18 cellular contexts compared by ENCODE assay signal in genomic region chr1:65469126-65469888, GRCh38. TPM values are rescaled to one million over a fixed set of nuclear protein-coding genes. Genes with fewer than 3 reads are reported as not detected.
DNase-seq lines count a peak whose midpoint lies in the region; ATAC-seq, FAIRE-seq and TF ChIP-seq lines count a peak whose summit lies in the region.
"Had no signal": no experiment of that assay in that cellular context is flagged by ENCODE, and none has a peak within 500 bp of the region (broad histone marks: within the 10 kb centered on the region; RNA-seq: fewer than 3 reads in every experiment).

No MANE protein-coding gene starts in this region.

- no peak overlapping the region for H3K27ac Mint-ChIP-seq in Caco-2 (ENCODE audit: unreplicated experiment)
- H3K27ac Mint-ChIP-seq: activated CD4-positive, alpha-beta memory T cell treated with anti-CD3 and anti-CD28 coated beads for 36 hours; activated naive CD8-positive, alpha-beta T cell; endodermal cell had no signal

- H4K20me1 ChIP-seq in endothelial cell of umbilical vein (replicated peaks; ENCODE audit: control insufficient read depth, extremely low read depth, insufficient read depth, low read length) = no peaks in the 10 kb centered on the region

- no peaks in the 10 kb centered on the region for H3K9me3 ChIP-seq in endothelial cell of umbilical vein (replicated peaks; ENCODE audit: control insufficient read depth, insufficient read depth, low read length)
- H3K9me3 ChIP-seq in pancreas = no peaks in the 10 kb centered on the region
- H3K9me3 ChIP-seq in Caco-2 = no peaks in the 10 kb centered on the region
- H3K9me3 ChIP-seq: BE2C, ovary, thoracic aorta had no signal

- H3K36me3 Mint-ChIP-seq in Caco-2 (ENCODE audit: insufficient read depth, unreplicated experiment) = no peaks in the 10 kb centered on the region

- intact Hi-C loops in endothelial cell of umbilical vein (cut with micrococcal nuclease) (no loop called here), pancreas (cut with DNase I) (no loop called here), Caco-2 (cut with micrococcal nuclease; ENCODE audit: unreplicated experiment) (loop anchor here (5.0 kb wide), 1 partner anchor 47 kb away; the partner anchor contains the start of genes LEPR and LEPROT)

- DNase-seq in H4 (ENCODE audit: low spot score) = peak; percentile 10
- DNase-seq in OCI-M1 (lab: John Stamatoyannopoulos, UW) = peak; percentile 58
- peak; percentile 49 for DNase-seq in endothelial cell of umbilical vein (ENCODE audit: low read depth, low spot score)
- DNase-seq in pancreas = no peak
- no peak for DNase-seq in stimulated activated CD4-positive, alpha-beta T cell treated with anti-CD3 and anti-CD28 coated beads, Interleukin-1b, Interleukin-23, amount 100 ng/mL, for 48 hours
- DNase-seq in Caco-2 = no peak
- DNase-seq: activated CD4-positive, alpha-beta memory T cell treated with anti-CD3 and anti-CD28 coated beads for 36 hours; activated T-cell treated with anti-CD3 and anti-CD28 coated beads, Interleukin-2, amount 50 U/mL, for 1 hour; BE2C; endodermal cell; left colon; ovary had no signal

- ATAC-seq in pancreas (peak in 3 of 4 donors; percentile 30 to 46 (median 36)), HG02610 (IDR thresholded peaks at IDR 0.05; ENCODE audit: unreplicated experiment) (no peak), HG03045 (IDR thresholded peaks at IDR 0.05; ENCODE audit: unreplicated experiment) (no peak)
- ATAC-seq: left colon had no signal

- H3K27me3 ChIP-seq in endothelial cell of umbilical vein (ENCODE audit: control insufficient read depth in 2 of 2, insufficient read depth in 2 of 2, low read length in 2 of 2) = no peaks in the 10 kb centered on the region
- no peaks in the 10 kb centered on the region for H3K27me3 ChIP-seq in pancreas
- H3K27me3 ChIP-seq in Caco-2 (replicated peaks; ENCODE audit: control insufficient read depth, insufficient read depth, low read length) = no peaks in the 10 kb centered on the region
- H3K27me3 ChIP-seq: BE2C, ovary had no signal

- dilution Hi-C loops in endothelial cell of umbilical vein (cut with MboI; ENCODE audit: extremely low pct_ligation_motif_present, low sequenced_read_pairs) = no loop called here

- no peaks in the 10 kb centered on the region for H3K9me1 ChIP-seq in endothelial cell of umbilical vein (replicated peaks; ENCODE audit: control insufficient read depth, extremely low read depth, insufficient read depth, low read length)

- TF ChIP-seq POLR2A in endothelial cell of umbilical vein (IDR thresholded peaks at IDR 0.05; ENCODE audit: low read depth, low read length) = no peak

- H3K36me3 ChIP-seq in endothelial cell of umbilical vein (ENCODE audit: control insufficient read depth in 2 of 2, extremely low read depth in 1 of 2, insufficient read depth in 2 of 2, low read length in 2 of 2) (no peaks in the 10 kb centered on the region), pancreas (no peaks in the 10 kb centered on the region), Caco-2 (ENCODE audit: control insufficient read depth, insufficient read depth, low read length) (no peaks in the 10 kb centered on the region)
- H3K36me3 ChIP-seq: BE2C, ovary, thoracic aorta had no signal

- WGBS in pancreas, 2 donors = 54 to 92% methylated on average over 4 of the region's 4 CpGs

- TF ChIP-seq CTCF in endothelial cell of umbilical vein (IDR thresholded peaks at IDR 0.05; ENCODE audit: extremely low read depth in 1 of 2, insufficient read depth in 1 of 2, low read depth in 1 of 2, low read length in 2 of 2) (no peak), pancreas (IDR thresholded peaks at IDR 0.05) (no peak), Caco-2 (IDR thresholded peaks at IDR 0.05; ENCODE audit: insufficient read depth in 1 of 2, low read depth in 1 of 2, low read length in 1 of 2, severe bottlenecking in 1 of 2, unreplicated experiment in 1 of 2) (no peak)

- POLR2A ChIA-PET in endothelial cell of umbilical vein (lab: Charles Lee) = interaction anchor here (1.6 kb wide), 1 partner anchor 49 kb away, joined by 5 read pairs; the partner anchor contains the start of genes LEPR and LEPROT
- POLR2A ChIA-PET in Caco-2 (lab: Charles Lee) = no interaction called here

- CTCF ChIA-PET in endothelial cell of umbilical vein (lab: Charles Lee) (interaction anchor here (0.7 to 3.9 kb wide), 6 partner anchors 9 to 282 kb away, joined by 3 to 29 read pairs (median 6); no protein-coding TSS in a partner anchor), Caco-2 (lab: Charles Lee) (no interaction called here)

- H3K4me2 ChIP-seq in endothelial cell of umbilical vein (ENCODE audit: insufficient read depth, low read length) = no peak overlapping the region

- no peaks in the 10 kb centered on the region for H3K79me2 ChIP-seq in endothelial cell of umbilical vein (ENCODE audit: control insufficient read depth, insufficient read depth, low read length)

- no peak overlapping the region for H3K4me3 ChIP-seq in endothelial cell of umbilical vein (replicated peaks in 1 of 3; ENCODE audit: insufficient read depth in 1 of 3, low read depth in 1 of 3, low read length in 3 of 3)
- no peak overlapping the region for H3K4me3 ChIP-seq in pancreas
- H3K4me3 ChIP-seq in Caco-2 (ENCODE audit: low read depth, low read length) = no peak overlapping the region
- H3K4me3 ChIP-seq: ovary, thoracic aorta had no signal

- H3K4me1 ChIP-seq in endothelial cell of umbilical vein (ENCODE audit: control insufficient read depth, extremely low read depth, insufficient read depth, low read length) (peaks cover 6% of the 10 kb centered on the region), pancreas (peaks cover 0 to 16% (median 9%) of the 10 kb centered on the region in 3 donors), Caco-2 (peaks cover 42% of the 10 kb centered on the region)
- H3K4me1 ChIP-seq: BE2C had no signal

- no peak overlapping the region for H3K9ac ChIP-seq in endothelial cell of umbilical vein (replicated peaks; ENCODE audit: extremely low read depth, insufficient read depth, low read length)

- peak; percentile 44 for FAIRE-seq in endothelial cell of umbilical vein (lab: Jason Lieb, UNC)
- no peak for FAIRE-seq in pancreas (lab: Jason Lieb, UNC)
- FAIRE-seq: H54, RCC 7860 had no signal

- peak overlapping the region; percentile 26 for H3K27ac ChIP-seq in endothelial cell of umbilical vein (ENCODE audit: insufficient read depth, low read depth, low read length)
- no peak overlapping the region for H3K27ac ChIP-seq in pancreas
- H3K27ac ChIP-seq: thoracic aorta had no signal

- H3K27me3 Mint-ChIP-seq in Caco-2 (ENCODE audit: insufficient read depth, unreplicated experiment) = no peaks in the 10 kb centered on the region
- H3K27me3 Mint-ChIP-seq: activated CD4-positive, alpha-beta memory T cell treated with anti-CD3 and anti-CD28 coated beads for 36 hours; activated naive CD8-positive, alpha-beta T cell had no signal

- peak overlapping the region; percentile 2 for H2AFZ ChIP-seq in endothelial cell of umbilical vein (ENCODE audit: low read depth, low read length)

- no peak overlapping the region for H3K4me3 Mint-ChIP-seq in Caco-2 (ENCODE audit: unreplicated experiment)
- H3K4me3 Mint-ChIP-seq: activated CD4-positive, alpha-beta memory T cell treated with anti-CD3 and anti-CD28 coated beads for 36 hours; activated naive CD8-positive, alpha-beta T cell; endodermal cell had no signal

- H3K4me1 Mint-ChIP-seq in Caco-2 (ENCODE audit: low read depth, unreplicated experiment) = peaks cover 14% of the 10 kb centered on the region

- no peaks in the 10 kb centered on the region for H3K9me3 Mint-ChIP-seq in Caco-2 (ENCODE audit: unreplicated experiment)

- no TSS peak for BruUV-seq in endothelial cell of umbilical vein (replicated peaks; lab: Mats Ljungman, UMichigan)
- BruUV-seq in Caco-2 (replicated peaks; lab: Mats Ljungman, UMichigan) = no TSS peak

TF ChIP-seq in endothelial cell of umbilical vein, 7 proteins besides CTCF, POLR2A, EP300 and RAD21 (continues in another document):
- TF ChIP-seq FOS (IDR thresholded peaks at IDR 0.05; ENCODE audit: borderline replicate concordance, insufficient read depth, low read length) (no peak), GATA2 (IDR thresholded peaks at IDR 0.05; ENCODE audit: insufficient read depth, insufficient read length, low read depth, low read length) (no peak), POLR2AphosphoS5 (IDR thresholded peaks at IDR 0.05; ENCODE audit: insufficient read depth, low read depth, low read length) (no peak), MYC (IDR thresholded peaks at IDR 0.05; ENCODE audit: low read depth, low read length) (no peak), JUN (IDR thresholded peaks at IDR 0.05; ENCODE audit: borderline replicate concordance, insufficient read depth, insufficient read length, low read depth) (no peak), MAX (IDR thresholded peaks at IDR 0.05; ENCODE audit: insufficient read depth, insufficient read length) (no peak)

RNA-seq across cellular contexts. Expression of gene LEPR, which starts 48.8 kb away (rescaled TPM):
- 1.9 and 2.4 TPM in 2 replicates for total RNA-seq in H4 (2014; rRNA removed; shearing (Covaris generic))
- total RNA-seq in endothelial cell of umbilical vein = 10.8 and 18.7 TPM in 2 replicates
- 8.8 and 11.1 TPM in 2 replicates for polyA plus RNA-seq in endothelial cell of umbilical vein
- 5.7 and 7.9 TPM in 2 replicates for polyA plus RNA-seq in endothelial cell of umbilical vein (2011; cell fraction: cytosol; rRNA removed)
- polyA plus RNA-seq in endothelial cell of umbilical vein (2011; cell fraction: nucleus; rRNA removed) = 9.0 and 9.2 TPM in 2 replicates
- 5.4 and 7.1 TPM in 2 replicates for polyA plus RNA-seq in endothelial cell of umbilical vein (2012)
- polyA minus RNA-seq in endothelial cell of umbilical vein = 34.1 and 36.7 TPM in 2 replicates
- polyA minus RNA-seq in endothelial cell of umbilical vein (2011; cell fraction: cytosol; rRNA and poly(A)+ RNA removed) = 0.61 TPM
- 13.3 and 15.2 TPM in 2 replicates for polyA minus RNA-seq in endothelial cell of umbilical vein (2011; cell fraction: nucleus; rRNA and poly(A)+ RNA removed)
- total RNA-seq in pancreas = 1 to 10 TPM; 1.3 to 5.1 (median 2.6) TPM
- polyA plus RNA-seq in pancreas = 1 to 10 TPM in 1 of 2 donors, under 1 TPM in 1; 0.95 to 4.4 TPM
- total RNA-seq in Caco-2 (2022) = 1.5 and 1.9 TPM in 2 replicates

RNA-seq across cellular contexts. Expression of gene LEPROT, which starts 48.8 kb away (rescaled TPM):
- 32.8 and 43.4 TPM in 2 replicates for total RNA-seq in H4 (2014; rRNA removed; shearing (Covaris generic))
- total RNA-seq in endothelial cell of umbilical vein (71.7 and 80.6 TPM in 2 replicates), pancreas (10 to 100 TPM; 25.4 to 45.5 (median 36.0) TPM), Caco-2 (2022) (32.9 and 37.6 TPM in 2 replicates)
- polyA plus RNA-seq in endothelial cell of umbilical vein (86.0 and 94.8 TPM in 2 replicates), pancreas (10 to 100 TPM; 16.9 to 24.1 TPM)
- polyA plus RNA-seq in endothelial cell of umbilical vein (2011; cell fraction: cytosol; rRNA removed) = 43.7 and 47.4 TPM in 2 replicates
- polyA plus RNA-seq in endothelial cell of umbilical vein (2011; cell fraction: nucleus; rRNA removed) = 74.2 and 99.0 TPM in 2 replicates
- 77.8 and 102 TPM in 2 replicates for polyA plus RNA-seq in endothelial cell of umbilical vein (2012)
- 150 TPM in 2 replicates for polyA minus RNA-seq in endothelial cell of umbilical vein
- 5.9 TPM for polyA minus RNA-seq in endothelial cell of umbilical vein (2011; cell fraction: cytosol; rRNA and poly(A)+ RNA removed)
- 148 and 185 TPM in 2 replicates for polyA minus RNA-seq in endothelial cell of umbilical vein (2011; cell fraction: nucleus; rRNA and poly(A)+ RNA removed)

Comparison
In these comparisons a context has a peak if more than half of its experiments do, and no peak if none do; other contexts are left out.
1. DNase-seq: peak in H4 (single experiment), OCI-M1 (single experiment) and endothelial cell of umbilical vein (single experiment); none in pancreas (0 of 6), stimulated activated CD4-positive, alpha-beta T cell treated with anti-CD3 and anti-CD28 coated beads, Interleukin-1b, Interleukin-23, amount 100 ng/mL, for 48 hours (single experiment) and Caco-2 (0 of 2).
2. ATAC-seq: peak in pancreas (3 of 4); none in HG02610 (single experiment) and HG03045 (single experiment).